Comparison of ENCODE assay signal across 1 cellular context in the genomic region with DNA sequence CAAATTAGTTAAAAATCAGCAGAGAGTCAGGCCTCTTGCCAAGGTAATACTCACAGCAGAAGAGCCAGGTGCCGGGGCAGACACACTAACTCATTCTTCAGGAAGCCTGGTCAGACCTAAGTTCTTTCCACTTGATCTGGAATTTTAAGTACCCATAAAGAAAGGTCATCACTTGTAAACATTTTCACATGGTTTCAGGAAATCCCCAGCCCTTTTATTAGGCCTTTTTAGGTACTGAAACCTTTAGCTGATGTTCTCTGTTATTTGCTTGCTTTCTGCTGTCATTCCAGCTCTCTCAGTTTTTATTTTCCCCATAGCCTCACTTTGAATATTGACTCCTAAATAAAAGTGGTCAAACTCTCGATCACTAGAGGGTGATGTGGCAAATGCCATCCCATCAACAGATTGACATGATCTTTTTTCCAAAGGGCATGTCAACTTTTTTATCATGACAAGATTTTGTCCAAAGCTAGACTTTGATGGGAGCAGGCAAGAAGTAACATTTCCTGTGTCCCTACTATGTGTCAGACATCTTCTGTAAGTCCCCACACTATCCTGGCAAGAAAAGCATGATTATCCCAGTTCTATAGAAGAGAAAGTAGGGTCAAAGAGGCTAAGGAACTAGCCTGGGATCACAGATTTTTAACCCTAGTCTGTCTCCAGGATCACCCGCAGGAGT.
TF ChIP-seq lines count a peak whose summit lies in the region.

No MANE protein-coding gene starts in this region.

TF ChIP-seq in endothelial cell of umbilical vein, 7 proteins besides CTCF, POLR2A, EP300 and RAD21:
- TF ChIP-seq MYC (IDR thresholded peaks at IDR 0.05; ENCODE audit: low read depth, low read length), result no peak
- TF ChIP-seq, protein P1, sequence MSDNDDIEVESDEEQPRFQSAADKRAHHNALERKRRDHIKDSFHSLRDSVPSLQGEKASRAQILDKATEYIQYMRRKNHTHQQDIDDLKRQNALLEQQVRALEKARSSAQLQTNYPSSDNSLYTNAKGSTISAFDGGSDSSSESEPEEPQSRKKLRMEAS (IDR thresholded peaks at IDR 0.05; ENCODE audit: insufficient read depth, insufficient read length), result no peak
- TF ChIP-seq FOS (IDR thresholded peaks at IDR 0.05; ENCODE audit: borderline replicate concordance, insufficient read depth, low read length), result no peak
- no peak for TF ChIP-seq POLR2AphosphoS5 (IDR thresholded peaks at IDR 0.05; ENCODE audit: insufficient read depth, low read depth, low read length)
- no peak for TF ChIP-seq JUN (IDR thresholded peaks at IDR 0.05; ENCODE audit: borderline replicate concordance, insufficient read depth, insufficient read length, low read depth)
- no peak for TF ChIP-seq EZH2 (IDR thresholded peaks at IDR 0.05; ENCODE audit: borderline replicate concordance, low read depth, low read length, severe bottlenecking)
- TF ChIP-seq GATA2 (IDR thresholded peaks at IDR 0.05; ENCODE audit: insufficient read depth, insufficient read length, low read depth, low read length), result no peak
